In genomic region chr3:12838179-12838965, GRCh38 we compare ENCODE assay signal across 12 cellular contexts. TPM values are rescaled to one million over a fixed set of nuclear protein-coding genes. Genes with fewer than 3 reads are reported as not detected.
A peak's percentile ranks its signal among the peaks of the same experiment; 100 is the strongest.
DNase-seq lines count a peak whose midpoint lies in the region; ATAC-seq lines count a peak whose summit lies in the region.
"Had no signal": no experiment of that assay in that cellular context is flagged by ENCODE, and none has a peak within 500 bp of the region (broad histone marks: within the 10 kb centered on the region; RNA-seq: fewer than 3 reads in every experiment).

No MANE protein-coding gene starts in this region.

- intact Hi-C loops in CD4-positive, alpha-beta memory T cell (cut with micrococcal nuclease), result no loop called here
- intact Hi-C loops in naive thymus-derived CD4-positive, alpha-beta T cell (cut with micrococcal nuclease), result no loop called here

- H3K4me1 ChIP-seq in CD4-positive, alpha-beta memory T cell (ENCODE audit: insufficient read depth, low read length), result peaks cover 40% of the 10 kb centered on the region
- H3K4me1 ChIP-seq in HUES6 (ENCODE audit: control insufficient read depth, insufficient read depth, low read length) (peaks cover 37% of the 10 kb centered on the region), adipocyte (ENCODE audit: control insufficient read depth, insufficient read depth, low read length) (peaks cover 48% of the 10 kb centered on the region)
- H3K4me1 ChIP-seq in naive thymus-derived CD4-positive, alpha-beta T cell (ENCODE audit: control insufficient read depth in 2 of 2, insufficient read depth in 2 of 2, low read length in 2 of 2), result peaks cover 16 to 28% of the 10 kb centered on the region in 2 donors

- H3K4me3 Mint-ChIP-seq in CD4-positive, alpha-beta memory T cell, result peak overlapping the region in 7 of 8 donors; percentile 12 to 99 (median 96)
- peak overlapping the region in 9 of 10 donors; percentile 11 to 96 (median 63) for H3K4me3 Mint-ChIP-seq in naive thymus-derived CD4-positive, alpha-beta T cell
- H3K4me3 Mint-ChIP-seq: dendritic cell treated with granulocyte-macrophage colony-stimulating factor and Interleukin-4, amounts not matched to agents 40 ng/mL and 50 ng/mL, for 4 days had no signal

- no peaks in the 10 kb centered on the region for H3K27me3 Mint-ChIP-seq in CD4-positive, alpha-beta memory T cell
- no peaks in the 10 kb centered on the region for H3K27me3 Mint-ChIP-seq in naive thymus-derived CD4-positive, alpha-beta T cell
- H3K27me3 Mint-ChIP-seq: dendritic cell treated with granulocyte-macrophage colony-stimulating factor and Interleukin-4, amounts not matched to agents 40 ng/mL and 50 ng/mL, for 4 days had no signal

- DNase-seq in CD4-positive, alpha-beta memory T cell, result no peak
- DNase-seq in adipocyte (ENCODE audit: low read depth) (no peak), NAMALWA (ENCODE audit: low spot score) (no peak)
- no peak for DNase-seq in naive thymus-derived CD4-positive, alpha-beta T cell
- DNase-seq: NCI-H345, WERI-Rb-1 had no signal

- peak overlapping the region; percentile 44 to 100 (median 77) for H3K27ac Mint-ChIP-seq in CD4-positive, alpha-beta memory T cell
- peak overlapping the region in 6 of 9 donors; percentile 49 to 100 (median 96) for H3K27ac Mint-ChIP-seq in naive thymus-derived CD4-positive, alpha-beta T cell
- H3K27ac Mint-ChIP-seq: dendritic cell treated with granulocyte-macrophage colony-stimulating factor and Interleukin-4, amounts not matched to agents 40 ng/mL and 50 ng/mL, for 4 days had no signal

- H3K4me3 ChIP-seq in CD4-positive, alpha-beta memory T cell (ENCODE audit: low read length in 2 of 2), result no peak overlapping the region
- peak overlapping the region; percentile 4; the same call in 1 of the 2 replicates for H3K4me3 ChIP-seq in HUES6 (ENCODE audit: low read depth, low read length)
- H3K4me3 ChIP-seq in adipocyte (ENCODE audit: low read length), result peak overlapping the region; percentile 89
- H3K4me3 ChIP-seq in naive thymus-derived CD4-positive, alpha-beta T cell (ENCODE audit: low read length), result no peak overlapping the region
- H3K4me3 ChIP-seq: right atrium auricular region had no signal

- H3K36me3 ChIP-seq in CD4-positive, alpha-beta memory T cell (ENCODE audit: insufficient read depth, low read length), result peaks cover 54% of the 10 kb centered on the region
- H3K36me3 ChIP-seq in HUES6 (ENCODE audit: control insufficient read depth, insufficient read depth, low read length), result peaks cover 77% of the 10 kb centered on the region
- H3K36me3 ChIP-seq in adipocyte (ENCODE audit: control insufficient read depth, insufficient read depth, low read length, severe bottlenecking), result peaks cover 65% of the 10 kb centered on the region
- H3K36me3 ChIP-seq in naive thymus-derived CD4-positive, alpha-beta T cell (ENCODE audit: control insufficient read depth in 2 of 3, insufficient read depth in 3 of 3, low read length in 3 of 3), result peaks cover 11 to 69% (median 36%) of the 10 kb centered on the region in 3 experiments

- CTCF ChIA-PET in CD4-positive, alpha-beta memory T cell (lab: Charles Lee; ENCODE audit: partially characterized antibody), result interaction anchor here (2.5 kb wide), 1 partner anchor 28 kb away, joined by 8 read pairs; no protein-coding TSS in a partner anchor
- CTCF ChIA-PET in naive thymus-derived CD4-positive, alpha-beta T cell (lab: Charles Lee), result no interaction called here

- H3K9me3 ChIP-seq in CD4-positive, alpha-beta memory T cell (ENCODE audit: control insufficient read depth in 1 of 2, low read length in 2 of 2), result no peaks in the 10 kb centered on the region
- H3K9me3 ChIP-seq in HUES6 (ENCODE audit: control insufficient read depth, insufficient read depth, low read depth, low read length), result no peaks in the 10 kb centered on the region
- H3K9me3 ChIP-seq in adipocyte (ENCODE audit: control insufficient read depth, low read length), result no peaks in the 10 kb centered on the region
- no peaks in the 10 kb centered on the region for H3K9me3 ChIP-seq in naive thymus-derived CD4-positive, alpha-beta T cell (ENCODE audit: control insufficient read depth in 2 of 3, low read length in 3 of 3)
- H3K9me3 ChIP-seq: right atrium auricular region had no signal

- no peak for ATAC-seq in naive thymus-derived CD4-positive, alpha-beta T cell
- ATAC-seq in HG02885 (IDR thresholded peaks at IDR 0.05; ENCODE audit: poor library complexity, unreplicated experiment) (no peak), GM19035 (IDR thresholded peaks at IDR 0.05; ENCODE audit: unreplicated experiment) (no peak), GM18502 (IDR thresholded peaks at IDR 0.05; ENCODE audit: poor library complexity, unreplicated experiment) (no peak)

- no peaks in the 10 kb centered on the region for H3K27me3 ChIP-seq in CD4-positive, alpha-beta memory T cell (ENCODE audit: insufficient read depth, low read length)
- H3K27me3 ChIP-seq in HUES6 (ENCODE audit: control insufficient read depth, insufficient read depth, low read length) (0 out of 2 replicates have a peak, but pooled peaks cover 2% of the 10 kb centered on the region), adipocyte (replicated peaks; ENCODE audit: control insufficient read depth, insufficient read depth, low read length) (no peaks in the 10 kb centered on the region)
- H3K27me3 ChIP-seq in naive thymus-derived CD4-positive, alpha-beta T cell (ENCODE audit: control insufficient read depth in 2 of 2, insufficient read depth in 2 of 2, low read length in 2 of 2), result no peaks in the 10 kb centered on the region
- H3K27me3 ChIP-seq: right atrium auricular region had no signal

- H3K4me1 Mint-ChIP-seq in CD4-positive, alpha-beta memory T cell, result peaks cover 28 to 56% (median 40%) of the 10 kb centered on the region in 4 donors
- H3K4me1 Mint-ChIP-seq in naive thymus-derived CD4-positive, alpha-beta T cell, result peaks cover 31 to 54% (median 47%) of the 10 kb centered on the region in 7 donors

- POLR2A ChIA-PET in CD4-positive, alpha-beta memory T cell (lab: Charles Lee; ENCODE audit: partially characterized antibody), result interaction anchor here (1.3 kb wide), 1 partner anchor 21 kb away, joined by 4 read pairs; no protein-coding TSS in a partner anchor
- POLR2A ChIA-PET in naive thymus-derived CD4-positive, alpha-beta T cell (lab: Charles Lee), result interaction anchor here (1.4 kb wide), 1 partner anchor 29 kb away, joined by 4 read pairs; no protein-coding TSS in a partner anchor

- H3K9me3 Mint-ChIP-seq in CD4-positive, alpha-beta memory T cell, result no peaks in the 10 kb centered on the region
- H3K9me3 Mint-ChIP-seq in naive thymus-derived CD4-positive, alpha-beta T cell, result no peaks in the 10 kb centered on the region
- H3K9me3 Mint-ChIP-seq: dendritic cell treated with granulocyte-macrophage colony-stimulating factor and Interleukin-4, amounts not matched to agents 40 ng/mL and 50 ng/mL, for 4 days had no signal

- no peak overlapping the region for H3K27ac ChIP-seq in CD4-positive, alpha-beta memory T cell (ENCODE audit: low read depth, low read length)
- H3K27ac ChIP-seq in HUES6 (ENCODE audit: low read depth, low read length), result no peak overlapping the region
- peak overlapping the region; percentile 30 for H3K27ac ChIP-seq in naive thymus-derived CD4-positive, alpha-beta T cell (ENCODE audit: low read depth, low read length)
- H3K27ac ChIP-seq: WERI-Rb-1 had no signal

- H3K36me3 Mint-ChIP-seq in CD4-positive, alpha-beta memory T cell, result peaks cover 51 to 83% of the 10 kb centered on the region in 2 donors
- H3K36me3 Mint-ChIP-seq in naive thymus-derived CD4-positive, alpha-beta T cell, result peaks cover 0 to 39% (median 25%) of the 10 kb centered on the region in 5 donors

- H3K9ac ChIP-seq in HUES6 (ENCODE audit: low read length), result peak overlapping the region; percentile 13
- peak overlapping the region; percentile 13 for H3K9ac ChIP-seq in adipocyte (ENCODE audit: low read length)

RNA-seq across cellular contexts. Expression of gene RPL32, which starts 3.0 kb away (rescaled TPM):
- total RNA-seq in CD4-positive, alpha-beta memory T cell, result 1,000 to 10,000 TPM; 3,446 to 3,480 TPM
- 1,000 to 10,000 TPM; 2,040 to 3,234 TPM for polyA plus RNA-seq in CD4-positive, alpha-beta memory T cell
- total RNA-seq in naive thymus-derived CD4-positive, alpha-beta T cell, result 1,000 to 10,000 TPM; 1,890 to 4,471 (median 4,246) TPM
- 1,000 to 10,000 TPM; 4,172 to 4,415 TPM for polyA plus RNA-seq in naive thymus-derived CD4-positive, alpha-beta T cell

RNA-seq across cellular contexts. Expression of gene CAND2, which starts 41.9 kb away (rescaled TPM):
- 1 to 10 TPM; 1.9 to 2.2 TPM for total RNA-seq in CD4-positive, alpha-beta memory T cell
- 1 to 10 TPM; 2.2 to 2.3 TPM for polyA plus RNA-seq in CD4-positive, alpha-beta memory T cell
- total RNA-seq in naive thymus-derived CD4-positive, alpha-beta T cell, result 1 to 10 TPM in 4 of 5 experiments, under 1 TPM in 1; 0.15 to 8.2 (median 4.3) TPM
- 1 to 10 TPM; 3.4 to 5.5 TPM for polyA plus RNA-seq in naive thymus-derived CD4-positive, alpha-beta T cell

Comparison
In these comparisons a context has a peak if more than half of its experiments do, and no peak if none do; other contexts are left out.
1. H3K4me3 ChIP-seq: peak in HUES6 (single experiment) and adipocyte (single experiment); none in CD4-positive, alpha-beta memory T cell (0 of 2) and naive thymus-derived CD4-positive, alpha-beta T cell (single experiment).